In genomic region chr6:56954389-56955170, GRCh38 we compare ENCODE assay signal across 8 cellular contexts. TPM values are rescaled to one million over a fixed set of nuclear protein-coding genes. Genes with fewer than 3 reads are reported as not detected.
DNase-seq lines count a peak whose midpoint lies in the region; ATAC-seq and TF ChIP-seq lines count a peak whose summit lies in the region.

A gene with protein sequence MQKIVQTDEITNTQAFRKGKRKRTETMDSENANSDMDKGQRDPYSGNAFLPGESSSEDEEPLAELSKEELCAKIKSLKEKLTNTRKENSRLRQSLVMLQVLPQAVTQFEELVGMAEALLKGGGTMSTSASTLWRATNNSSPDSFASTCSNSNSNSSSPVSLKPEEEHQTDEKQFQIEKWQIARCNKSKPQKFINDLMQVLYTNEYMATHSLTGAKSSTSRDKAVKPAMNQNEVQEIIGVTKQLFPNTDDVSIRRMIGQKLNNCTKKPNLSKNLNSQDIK (plus strand): TSS chr6:56955107. CDS start chr6:56981811, 26,704 bp downstream.

- peak within 1 kb of the TSS; percentile 58 for H3K27ac Mint-ChIP-seq in activated T-helper 17 cell treated with anti-CD3 and anti-CD28 coated beads, Interleukin-2, amount 50 U/mL, for 72 hours

- H3K27me3 ChIP-seq in neuron (ENCODE audit: insufficient read depth, low read length) (peaks cover 32% of the 10 kb centered on the region), uterus (no peaks in the 10 kb centered on the region)

- H3K4me1 Mint-ChIP-seq in activated T-helper 17 cell treated with anti-CD3 and anti-CD28 coated beads, Interleukin-2, amount 50 U/mL, for 72 hours, result peaks cover 15% of the 10 kb centered on the region

- peak within 1 kb of the TSS; percentile 62 for H3K4me3 ChIP-seq in neuron (ENCODE audit: low read length)
- H3K4me3 ChIP-seq in uterus, result peak within 1 kb of the TSS; percentile 46 to 52

- TF ChIP-seq CTCF in uterus (IDR thresholded peaks at IDR 0.05), result no peak

- peak in 1 of 2 donors; percentile 48 for TF ChIP-seq POLR2A in uterus (IDR thresholded peaks at IDR 0.05)

- ATAC-seq in GM18861 (IDR thresholded peaks at IDR 0.05; ENCODE audit: unreplicated experiment) (peak; percentile 34), HG02981 (IDR thresholded peaks at IDR 0.05; ENCODE audit: unreplicated experiment) (peak; percentile 33)
- ATAC-seq in activated T-helper 17 cell treated with anti-CD3 and anti-CD28 coated beads, Interleukin-2, amount 50 U/mL, for 72 hours (replicated peaks), result peak; percentile 74

- H3K36me3 ChIP-seq in neuron (ENCODE audit: insufficient read depth, low read length) (no peaks in the 10 kb centered on the region), uterus (no peaks in the 10 kb centered on the region)

- peaks cover 51% of the 10 kb centered on the region for H3K27me3 Mint-ChIP-seq in activated T-helper 17 cell treated with anti-CD3 and anti-CD28 coated beads, Interleukin-2, amount 50 U/mL, for 72 hours

- H3K4me3 Mint-ChIP-seq in activated T-helper 17 cell treated with anti-CD3 and anti-CD28 coated beads, Interleukin-2, amount 50 U/mL, for 72 hours, result peak within 1 kb of the TSS; percentile 87

- no peaks in the 10 kb centered on the region for H3K9me3 Mint-ChIP-seq in activated T-helper 17 cell treated with anti-CD3 and anti-CD28 coated beads, Interleukin-2, amount 50 U/mL, for 72 hours

- peak in 12 of 14 donors; percentile 53 to 91 (median 78) for DNase-seq in C1 segment of cervical spinal cord (lab: John Stamatoyannopoulos, UW)
- peak; percentile 95 for DNase-seq in NCI-H446 treated with DMSO at 0.1 percent for 48 hours (lab: John Stamatoyannopoulos, UW)
- peak; percentile 39 for DNase-seq in foreskin melanocyte
- DNase-seq in uterus, result peak; percentile 64 to 66

- intact Hi-C loops in uterus (cut with DNase I; ENCODE audit: low total_unique reads), result no loop called here

- peaks cover 10% of the 10 kb centered on the region for H3K4me1 ChIP-seq in neuron (ENCODE audit: insufficient read depth, low read length)
- peaks cover 0 to 4% of the 10 kb centered on the region in 2 donors for H3K4me1 ChIP-seq in uterus

- peak within 1 kb of the TSS; percentile 67 to 70 for H3K27ac ChIP-seq in uterus

- no peaks in the 10 kb centered on the region for H3K36me3 Mint-ChIP-seq in activated T-helper 17 cell treated with anti-CD3 and anti-CD28 coated beads, Interleukin-2, amount 50 U/mL, for 72 hours (ENCODE audit: low read depth)

- H2AFZ ChIP-seq in neuron (ENCODE audit: low read depth, low read length), result peak within 1 kb of the TSS; percentile 99

- H3K9me3 ChIP-seq in neuron (ENCODE audit: low read length), result no peaks in the 10 kb centered on the region
- H3K9me3 ChIP-seq in uterus, result no peaks in the 10 kb centered on the region

RNA-seq across cellular contexts. Expression of the gene that starts here (rescaled TPM):
- under 1 TPM in 1 of 2 donors, not detected in 1; 0.15 TPM for total RNA-seq in activated T-helper 17 cell treated with anti-CD3 and anti-CD28 coated beads, Interleukin-2, amount 50 U/mL, for 72 hours
- 10 to 100 TPM in 1 of 4 donors, 1 to 10 TPM in 3; 3.8 to 10.2 (median 4.5) TPM for total RNA-seq in uterus

Comparison
In these comparisons a context has a peak if more than half of its experiments do, and no peak if none do; other contexts are left out.
1. Peak in every context shown above with its lines: DNase-seq, ATAC-seq, H3K4me3 ChIP-seq and H3K27ac ChIP-seq.
2. RNA of the gene that starts here (total RNA-seq): 3.8 to 10.2 TPM in uterus; 0.15 TPM in activated T-helper 17 cell treated with anti-CD3 and anti-CD28 coated beads, Interleukin-2, amount 50 U/mL, for 72 hours; every median in the first group is over 4 times any median in the second.
3. Peak in ATAC-seq in activated T-helper 17 cell treated with anti-CD3 and anti-CD28 coated beads, Interleukin-2, amount 50 U/mL, for 72 hours; RNA of the gene not detected or under 1 TPM.
4. DNase-seq: peak in every context shown above with its lines; median percentile 95 in NCI-H446 treated with DMSO at 0.1 percent for 48 hours; 78 in C1 segment of cervical spinal cord; 65 in uterus; 39 in foreskin melanocyte.